In the genomic region with DNA sequence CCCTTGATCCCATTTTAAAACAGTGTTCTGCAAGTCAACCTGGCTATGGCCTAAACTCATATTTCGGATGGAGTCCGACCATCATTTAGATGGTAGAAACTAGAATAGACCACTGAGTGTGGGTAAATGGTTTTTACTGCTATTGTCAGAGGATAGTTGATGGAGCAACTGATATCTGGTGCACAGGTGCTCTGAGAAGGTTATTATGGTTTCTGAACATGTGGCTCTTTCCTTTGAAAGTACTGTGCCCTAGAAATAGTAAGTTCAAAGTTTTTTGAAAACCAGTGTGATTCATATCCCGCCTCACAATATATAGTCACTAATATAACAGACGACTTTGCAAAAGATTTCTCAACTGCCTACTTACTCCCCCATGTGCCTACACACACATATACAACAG, we compare ENCODE assay signal across 1 cellular context.
TF ChIP-seq lines count a peak whose summit lies in the region.

No MANE protein-coding gene starts in this region.

TF ChIP-seq in GM23338, 12 proteins besides CTCF, POLR2A, EP300 and RAD21:
- TF ChIP-seq, protein P1, sequence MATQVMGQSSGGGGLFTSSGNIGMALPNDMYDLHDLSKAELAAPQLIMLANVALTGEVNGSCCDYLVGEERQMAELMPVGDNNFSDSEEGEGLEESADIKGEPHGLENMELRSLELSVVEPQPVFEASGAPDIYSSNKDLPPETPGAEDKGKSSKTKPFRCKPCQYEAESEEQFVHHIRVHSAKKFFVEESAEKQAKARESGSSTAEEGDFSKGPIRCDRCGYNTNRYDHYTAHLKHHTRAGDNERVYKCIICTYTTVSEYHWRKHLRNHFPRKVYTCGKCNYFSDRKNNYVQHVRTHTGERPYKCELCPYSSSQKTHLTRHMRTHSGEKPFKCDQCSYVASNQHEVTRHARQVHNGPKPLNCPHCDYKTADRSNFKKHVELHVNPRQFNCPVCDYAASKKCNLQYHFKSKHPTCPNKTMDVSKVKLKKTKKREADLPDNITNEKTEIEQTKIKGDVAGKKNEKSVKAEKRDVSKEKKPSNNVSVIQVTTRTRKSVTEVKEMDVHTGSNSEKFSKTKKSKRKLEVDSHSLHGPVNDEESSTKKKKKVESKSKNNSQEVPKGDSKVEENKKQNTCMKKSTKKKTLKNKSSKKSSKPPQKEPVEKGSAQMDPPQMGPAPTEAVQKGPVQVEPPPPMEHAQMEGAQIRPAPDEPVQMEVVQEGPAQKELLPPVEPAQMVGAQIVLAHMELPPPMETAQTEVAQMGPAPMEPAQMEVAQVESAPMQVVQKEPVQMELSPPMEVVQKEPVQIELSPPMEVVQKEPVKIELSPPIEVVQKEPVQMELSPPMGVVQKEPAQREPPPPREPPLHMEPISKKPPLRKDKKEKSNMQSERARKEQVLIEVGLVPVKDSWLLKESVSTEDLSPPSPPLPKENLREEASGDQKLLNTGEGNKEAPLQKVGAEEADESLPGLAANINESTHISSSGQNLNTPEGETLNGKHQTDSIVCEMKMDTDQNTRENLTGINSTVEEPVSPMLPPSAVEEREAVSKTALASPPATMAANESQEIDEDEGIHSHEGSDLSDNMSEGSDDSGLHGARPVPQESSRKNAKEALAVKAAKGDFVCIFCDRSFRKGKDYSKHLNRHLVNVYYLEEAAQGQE (IDR thresholded peaks at IDR 0.05; ENCODE audit: unreplicated experiment): no peak
- TF ChIP-seq, protein P2, sequence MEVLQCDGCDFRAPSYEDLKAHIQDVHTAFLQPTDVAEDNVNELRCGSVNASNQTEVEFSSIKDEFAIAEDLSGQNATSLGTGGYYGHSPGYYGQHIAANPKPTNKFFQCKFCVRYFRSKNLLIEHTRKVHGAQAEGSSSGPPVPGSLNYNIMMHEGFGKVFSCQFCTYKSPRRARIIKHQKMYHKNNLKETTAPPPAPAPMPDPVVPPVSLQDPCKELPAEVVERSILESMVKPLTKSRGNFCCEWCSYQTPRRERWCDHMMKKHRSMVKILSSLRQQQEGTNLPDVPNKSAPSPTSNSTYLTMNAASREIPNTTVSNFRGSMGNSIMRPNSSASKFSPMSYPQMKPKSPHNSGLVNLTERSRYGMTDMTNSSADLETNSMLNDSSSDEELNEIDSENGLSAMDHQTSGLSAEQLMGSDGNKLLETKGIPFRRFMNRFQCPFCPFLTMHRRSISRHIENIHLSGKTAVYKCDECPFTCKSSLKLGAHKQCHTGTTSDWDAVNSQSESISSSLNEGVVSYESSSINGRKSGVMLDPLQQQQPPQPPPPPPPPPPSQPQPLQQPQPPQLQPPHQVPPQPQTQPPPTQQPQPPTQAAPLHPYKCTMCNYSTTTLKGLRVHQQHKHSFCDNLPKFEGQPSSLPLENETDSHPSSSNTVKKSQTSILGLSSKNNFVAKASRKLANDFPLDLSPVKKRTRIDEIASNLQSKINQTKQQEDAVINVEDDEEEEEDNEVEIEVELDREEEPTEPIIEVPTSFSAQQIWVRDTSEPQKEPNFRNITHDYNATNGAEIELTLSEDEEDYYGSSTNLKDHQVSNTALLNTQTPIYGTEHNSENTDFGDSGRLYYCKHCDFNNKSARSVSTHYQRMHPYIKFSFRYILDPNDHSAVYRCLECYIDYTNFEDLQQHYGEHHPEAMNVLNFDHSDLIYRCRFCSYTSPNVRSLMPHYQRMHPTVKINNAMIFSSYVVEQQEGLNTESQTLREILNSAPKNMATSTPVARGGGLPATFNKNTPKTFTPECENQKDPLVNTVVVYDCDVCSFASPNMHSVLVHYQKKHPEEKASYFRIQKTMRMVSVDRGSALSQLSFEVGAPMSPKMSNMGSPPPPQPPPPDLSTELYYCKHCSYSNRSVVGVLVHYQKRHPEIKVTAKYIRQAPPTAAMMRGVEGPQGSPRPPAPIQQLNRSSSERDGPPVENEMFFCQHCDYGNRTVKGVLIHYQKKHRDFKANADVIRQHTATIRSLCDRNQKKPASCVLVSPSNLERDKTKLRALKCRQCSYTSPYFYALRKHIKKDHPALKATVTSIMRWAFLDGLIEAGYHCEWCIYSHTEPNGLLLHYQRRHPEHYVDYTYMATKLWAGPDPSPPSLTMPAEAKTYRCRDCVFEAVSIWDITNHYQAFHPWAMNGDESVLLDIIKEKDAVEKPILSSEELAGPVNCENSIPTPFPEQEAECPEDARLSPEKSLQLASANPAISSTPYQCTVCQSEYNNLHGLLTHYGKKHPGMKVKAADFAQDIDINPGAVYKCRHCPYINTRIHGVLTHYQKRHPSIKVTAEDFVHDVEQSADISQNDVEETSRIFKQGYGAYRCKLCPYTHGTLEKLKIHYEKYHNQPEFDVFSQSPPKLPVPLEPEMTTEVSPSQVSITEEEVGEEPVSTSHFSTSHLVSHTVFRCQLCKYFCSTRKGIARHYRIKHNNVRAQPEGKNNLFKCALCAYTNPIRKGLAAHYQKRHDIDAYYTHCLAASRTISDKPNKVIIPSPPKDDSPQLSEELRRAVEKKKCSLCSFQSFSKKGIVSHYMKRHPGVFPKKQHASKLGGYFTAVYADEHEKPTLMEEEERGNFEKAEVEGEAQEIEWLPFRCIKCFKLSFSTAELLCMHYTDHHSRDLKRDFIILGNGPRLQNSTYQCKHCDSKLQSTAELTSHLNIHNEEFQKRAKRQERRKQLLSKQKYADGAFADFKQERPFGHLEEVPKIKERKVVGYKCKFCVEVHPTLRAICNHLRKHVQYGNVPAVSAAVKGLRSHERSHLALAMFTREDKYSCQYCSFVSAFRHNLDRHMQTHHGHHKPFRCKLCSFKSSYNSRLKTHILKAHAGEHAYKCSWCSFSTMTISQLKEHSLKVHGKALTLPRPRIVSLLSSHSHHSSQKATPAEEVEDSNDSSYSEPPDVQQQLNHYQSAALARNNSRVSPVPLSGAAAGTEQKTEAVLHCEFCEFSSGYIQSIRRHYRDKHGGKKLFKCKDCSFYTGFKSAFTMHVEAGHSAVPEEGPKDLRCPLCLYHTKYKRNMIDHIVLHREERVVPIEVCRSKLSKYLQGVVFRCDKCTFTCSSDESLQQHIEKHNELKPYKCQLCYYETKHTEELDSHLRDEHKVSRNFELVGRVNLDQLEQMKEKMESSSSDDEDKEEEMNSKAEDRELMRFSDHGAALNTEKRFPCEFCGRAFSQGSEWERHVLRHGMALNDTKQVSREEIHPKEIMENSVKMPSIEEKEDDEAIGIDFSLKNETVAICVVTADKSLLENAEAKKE (CRISPR knock-in tag; IDR thresholded peaks at IDR 0.05): no peak
- TF ChIP-seq POLR2AphosphoS5 (IDR thresholded peaks at IDR 0.05; ENCODE audit: low read depth) (no peak), CREB1 (CRISPR knock-in tag; IDR thresholded peaks at IDR 0.05; ENCODE audit: low read depth) (no peak), STAT1 (IDR thresholded peaks at IDR 0.05; ENCODE audit: unreplicated experiment) (no peak), NANOG (IDR thresholded peaks at IDR 0.05; ENCODE audit: borderline replicate concordance) (no peak), ZNF114 (CRISPR knock-in tag; IDR thresholded peaks at IDR 0.05) (no peak), ZNF331 (CRISPR knock-in tag; IDR thresholded peaks at IDR 0.05; ENCODE audit: low read depth) (no peak), EZH2 (IDR thresholded peaks at IDR 0.05; ENCODE audit: low read depth, unreplicated experiment) (no peak), EZH2phosphoT487 (IDR thresholded peaks at IDR 0.05; ENCODE audit: unreplicated experiment) (no peak), JUNB (IDR thresholded peaks at IDR 0.05; ENCODE audit: unreplicated experiment) (no peak)
- TF ChIP-seq, protein P3, sequence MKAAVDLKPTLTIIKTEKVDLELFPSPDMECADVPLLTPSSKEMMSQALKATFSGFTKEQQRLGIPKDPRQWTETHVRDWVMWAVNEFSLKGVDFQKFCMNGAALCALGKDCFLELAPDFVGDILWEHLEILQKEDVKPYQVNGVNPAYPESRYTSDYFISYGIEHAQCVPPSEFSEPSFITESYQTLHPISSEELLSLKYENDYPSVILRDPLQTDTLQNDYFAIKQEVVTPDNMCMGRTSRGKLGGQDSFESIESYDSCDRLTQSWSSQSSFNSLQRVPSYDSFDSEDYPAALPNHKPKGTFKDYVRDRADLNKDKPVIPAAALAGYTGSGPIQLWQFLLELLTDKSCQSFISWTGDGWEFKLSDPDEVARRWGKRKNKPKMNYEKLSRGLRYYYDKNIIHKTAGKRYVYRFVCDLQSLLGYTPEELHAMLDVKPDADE (IDR thresholded peaks at IDR 0.05): no peak
